24 cellular contexts compared by ENCODE assay signal in the genomic region with DNA sequence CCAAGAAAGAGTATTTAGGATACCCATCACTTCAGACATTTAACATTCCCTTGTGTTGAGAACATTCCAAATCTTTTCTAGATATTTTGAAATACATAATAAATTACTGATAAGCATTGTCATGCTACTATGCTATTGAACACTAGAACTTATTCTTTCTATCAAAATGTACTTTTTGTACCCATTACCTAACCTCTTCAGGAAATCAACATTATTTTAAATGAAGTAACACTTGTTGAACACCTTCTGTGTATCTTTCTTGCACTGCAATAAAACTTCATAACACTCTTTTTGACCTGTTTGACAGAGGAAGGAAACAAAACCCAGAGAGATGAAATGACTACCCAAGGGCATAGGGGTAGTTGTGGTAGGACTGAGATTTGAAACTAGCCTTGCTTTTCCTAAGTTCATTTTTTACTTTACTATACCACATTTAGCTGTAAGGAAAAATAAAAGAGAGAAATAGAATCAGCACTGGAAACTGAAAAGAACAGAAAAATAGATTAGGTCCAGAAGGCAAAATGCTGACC.
DNase-seq lines count a peak whose midpoint lies in the region; ATAC-seq and TF ChIP-seq lines count a peak whose summit lies in the region.
"Had no signal": no experiment of that assay in that cellular context is flagged by ENCODE, and none has a peak within 500 bp of the region (broad histone marks: within the 10 kb centered on the region; RNA-seq: fewer than 3 reads in every experiment).

No MANE protein-coding gene starts in this region.

- H3K9me3 ChIP-seq in HEK293 (ENCODE audit: control insufficient read depth, insufficient read depth, low read depth, low read length) = no peaks in the 10 kb centered on the region
- H3K9me3 ChIP-seq: colonic mucosa, suprapubic skin, uterus had no signal

- no peaks in the 10 kb centered on the region for H3K9me3 Mint-ChIP-seq in stimulated activated effector memory CD8-positive, alpha-beta T cell treated with anti-CD3 and anti-CD28 coated beads, Interleukin-12 subunit alpha, Interleukin-12 subunit beta, amount 100 ng/mL, for 72 hours
- H3K9me3 Mint-ChIP-seq: activated naive CD8-positive, alpha-beta T cell treated with anti-CD3 and anti-CD28 coated beads, Interleukin-2, amount 50 U/mL, for 24 hours; endodermal cell; WTC11 had no signal

- CTCF ChIA-PET in HEK293 (lab: Yijun Ruan, JAX) = no interaction called here

- no peak for TF ChIP-seq CTCF in HEK293 (tag by site-specific recombination; IDR thresholded peaks at IDR 0.05)

- ATAC-seq in GM19043 (IDR thresholded peaks at IDR 0.05; ENCODE audit: low read depth, unreplicated experiment) (peak; percentile 54), HG03469 (IDR thresholded peaks at IDR 0.05; ENCODE audit: unreplicated experiment) (peak; percentile 72), HG03521 (IDR thresholded peaks at IDR 0.05; ENCODE audit: unreplicated experiment) (no peak)
- ATAC-seq in stimulated activated effector memory CD8-positive, alpha-beta T cell treated with anti-CD3 and anti-CD28 coated beads, Interleukin-12 subunit alpha, Interleukin-12 subunit beta, amount 100 ng/mL, for 72 hours = peak; percentile 40
- ATAC-seq: activated naive CD8-positive, alpha-beta T cell treated with anti-CD3 and anti-CD28 coated beads, Interleukin-2, amount 50 U/mL, for 24 hours; WTC11 had no signal

- H3K36me3 Mint-ChIP-seq in stimulated activated effector memory CD8-positive, alpha-beta T cell treated with anti-CD3 and anti-CD28 coated beads, Interleukin-12 subunit alpha, Interleukin-12 subunit beta, amount 100 ng/mL, for 72 hours = no peaks in the 10 kb centered on the region
- H3K36me3 Mint-ChIP-seq: WTC11 had no signal

- H3K27ac Mint-ChIP-seq in stimulated activated effector memory CD8-positive, alpha-beta T cell treated with anti-CD3 and anti-CD28 coated beads, Interleukin-12 subunit alpha, Interleukin-12 subunit beta, amount 100 ng/mL, for 72 hours = no peak overlapping the region
- H3K27ac Mint-ChIP-seq: activated naive CD8-positive, alpha-beta T cell treated with anti-CD3 and anti-CD28 coated beads, Interleukin-2, amount 50 U/mL, for 24 hours; endodermal cell; WTC11 had no signal

- H3K4me1 ChIP-seq in HEK293 (ENCODE audit: control insufficient read depth, insufficient read depth, low read length) = no peaks in the 10 kb centered on the region
- H3K4me1 ChIP-seq: colonic mucosa, suprapubic skin, uterus had no signal

- POLR2A ChIA-PET in HEK293 (lab: Yijun Ruan, JAX) = no interaction called here

- H3K4me3 Mint-ChIP-seq in stimulated activated effector memory CD8-positive, alpha-beta T cell treated with anti-CD3 and anti-CD28 coated beads, Interleukin-12 subunit alpha, Interleukin-12 subunit beta, amount 100 ng/mL, for 72 hours = no peak overlapping the region
- H3K4me3 Mint-ChIP-seq: activated naive CD8-positive, alpha-beta T cell treated with anti-CD3 and anti-CD28 coated beads, Interleukin-2, amount 50 U/mL, for 24 hours; CD14-positive monocyte; endodermal cell; WTC11 had no signal

- no peak overlapping the region for H3K4me3 ChIP-seq in HEK293 (ENCODE audit: low read depth, low read length)
- H3K4me3 ChIP-seq: colonic mucosa, skin epidermis, suprapubic skin, uterus had no signal

- no peaks in the 10 kb centered on the region for H3K36me3 ChIP-seq in HEK293 (ENCODE audit: control insufficient read depth in 2 of 2, insufficient read depth in 1 of 2, low read length in 2 of 2)
- H3K36me3 ChIP-seq: brain microvascular endothelial cell, colonic mucosa, suprapubic skin, uterus had no signal

- H3K4me1 Mint-ChIP-seq in stimulated activated effector memory CD8-positive, alpha-beta T cell treated with anti-CD3 and anti-CD28 coated beads, Interleukin-12 subunit alpha, Interleukin-12 subunit beta, amount 100 ng/mL, for 72 hours = peaks cover 7% of the 10 kb centered on the region
- H3K4me1 Mint-ChIP-seq: endodermal cell, WTC11 had no signal

- no peak for DNase-seq in stimulated activated effector memory CD8-positive, alpha-beta T cell treated with anti-CD3 and anti-CD28 coated beads, Interleukin-12 subunit alpha, Interleukin-12 subunit beta, amount 100 ng/mL, for 72 hours (ENCODE audit: low spot score in 2 of 2)
- no peak for DNase-seq in dermis blood vessel endothelial cell
- no peak for DNase-seq in activated T-cell treated with anti-CD3 and anti-CD28 coated beads, Interleukin-2, amount 50 U/mL, for 1 hour
- DNase-seq: activated CD8-positive, alpha-beta memory T cell treated with anti-CD3 and anti-CD28 coated beads, Interleukin-2, amount 50 U/mL, for 48 hours; activated gamma-delta T cell; activated naive CD8-positive, alpha-beta T cell treated with anti-CD3 and anti-CD28 coated beads, Interleukin-2, amount 50 U/mL, for 24 hours; colonic mucosa; endodermal cell; kidney glomerular epithelial cell; NCI-H1092 treated with DMSO at 0.1 percent for 48 hours; NCI-H1930; NCI-H2227 treated with DMSO at 0.1 percent for 48 hours; NCI-H774; stimulated activated CD4-positive, alpha-beta T cell treated with anti-CD3 and anti-CD28 coated beads, Interleukin-1b, Interleukin-23, amount 100 ng/mL, for 48 hours; uterus had no signal

- H3K27ac ChIP-seq in HEK293 (ENCODE audit: extremely low read depth, low read depth, low read length) = no peak overlapping the region
- H3K27ac ChIP-seq: brain microvascular endothelial cell, colonic mucosa, skin epidermis, suprapubic skin, uterus had no signal

TF ChIP-seq in HEK293, 187 proteins besides CTCF, POLR2A, EP300 and RAD21:
- TF ChIP-seq ZNF658 (tag by site-specific recombination; IDR thresholded peaks at IDR 0.05) = no peak
- TF ChIP-seq SCRT2 (tag by site-specific recombination; IDR thresholded peaks at IDR 0.05) = peak; percentile 53; the same call in 1 of the 2 replicates
